32 cellular contexts compared by ENCODE assay signal in the genomic region with DNA sequence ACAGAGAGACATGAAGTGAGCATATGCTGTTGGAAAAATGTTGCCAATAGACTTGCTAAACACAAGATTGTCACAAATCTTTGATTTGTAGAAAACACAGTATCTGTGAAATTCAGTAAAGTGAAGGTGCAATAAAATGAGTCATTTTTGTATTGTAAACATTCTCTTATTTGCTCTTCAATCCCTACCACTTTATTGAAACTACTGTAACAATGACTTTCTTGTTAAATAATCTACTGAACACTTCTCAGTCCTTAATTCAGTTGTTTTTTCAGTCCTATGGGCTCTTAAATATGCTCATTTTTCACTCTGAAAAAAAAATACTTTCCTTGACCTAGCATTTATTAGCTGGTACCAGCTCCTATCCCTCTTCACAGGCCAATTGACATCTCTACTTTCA.
"Had no signal": no experiment of that assay in that cellular context is flagged by ENCODE, and none has a peak within 500 bp of the region (broad histone marks: within the 10 kb centered on the region; RNA-seq: fewer than 3 reads in every experiment).

No MANE protein-coding gene starts in this region.

- H3K36me3 ChIP-seq: adrenal gland, esophagus muscularis mucosa, gastroesophageal sphincter, heart right ventricle, WERI-Rb-1 had no signal

- ATAC-seq: activated CD4-positive, alpha-beta T cell treated with anti-CD3 and anti-CD28 coated beads for 36 hours; activated CD8-positive, alpha-beta memory T cell treated with anti-CD3 and anti-CD28 coated beads, Interleukin-2, amount 10 ng/mL, durations not matched to agents 7 days and 5 days; activated CD8-positive, alpha-beta T cell treated with anti-CD3 and anti-CD28 coated beads, Interleukin-2, amount 10 ng/mL, durations not matched to agents 7 days and 5 days; activated naive CD8-positive, alpha-beta T cell treated with anti-CD3 and anti-CD28 coated beads, Interleukin-2, amount 50 U/mL, for 24 hours; body of pancreas; effector memory CD8-positive, alpha-beta T cell; foreskin keratinocyte; gastroesophageal sphincter; heart right ventricle; T-helper 17 cell had no signal

- H3K9me3 ChIP-seq: adrenal gland, body of pancreas, esophagus muscularis mucosa, gastroesophageal sphincter had no signal

- H3K4me1 ChIP-seq: adrenal gland, body of pancreas, foreskin keratinocyte had no signal

- DNase-seq: activated B cell treated with CpG ODN at 0.5 μM for 24 hours; activated CD4-positive, alpha-beta memory T cell treated with anti-CD3 and anti-CD28 coated beads for 36 hours; activated CD4-positive, alpha-beta T cell treated with anti-CD3 and anti-CD28 coated beads for 36 hours; activated CD4-positive, alpha-beta T cell treated with anti-CD3 and anti-CD28 coated beads, Interleukin-2, amount 10 ng/mL, durations not matched to agents 24 days and 14 days; activated CD4-positive, CD25-positive, alpha-beta regulatory T cell treated with anti-CD3 and anti-CD28 coated beads, Interleukin-2, amount 50 U/mL, for 72 hours; activated CD8-positive, alpha-beta memory T cell treated with anti-CD3 and anti-CD28 coated beads, Interleukin-2, amount 10 ng/mL, durations not matched to agents 7 days and 5 days; activated CD8-positive, alpha-beta memory T cell treated with anti-CD3 and anti-CD28 coated beads, Interleukin-2, amount 50 U/mL, for 4 hours; activated CD8-positive, alpha-beta T cell treated with anti-CD3 and anti-CD28 coated beads, Interleukin-2, amount 10 ng/mL, durations not matched to agents 7 days and 5 days; activated effector memory CD4-positive, alpha-beta T cell treated with anti-CD3 and anti-CD28 coated beads, Interleukin-2, amount 50 U/mL, for 16 hours; activated naive CD4-positive, alpha-beta T cell treated with anti-CD3 and anti-CD28 coated beads for 36 hours; activated naive CD8-positive, alpha-beta T cell treated with anti-CD3 and anti-CD28 coated beads for 36 hours; activated naive CD8-positive, alpha-beta T cell treated with anti-CD3 and anti-CD28 coated beads, Interleukin-2, amount 50 U/mL, for 24 hours; activated T-cell treated with anti-CD3 and anti-CD28 coated beads, Interleukin-2, amount 50 U/mL, for 1 hour; activated T-cell treated with anti-CD3 and anti-CD28 coated beads, Interleukin-2, amount 50 U/mL, for 48 hours; adrenal gland; amygdala; aorta; body of pancreas; caudate nucleus; cortex of kidney; dermis blood vessel endothelial cell; effector CD4-positive, alpha-beta T cell; effector memory CD8-positive, alpha-beta T cell; erythroblast; foreskin keratinocyte; heart right ventricle; T-helper 17 cell; T1000; WERI-Rb-1 had no signal

- H3K4me3 ChIP-seq: adrenal gland, body of pancreas, esophagus muscularis mucosa, gastroesophageal sphincter, heart right ventricle had no signal

- FAIRE-seq: colon had no signal
